In genomic region chr11:21894492-21894891, GRCh38 we compare ENCODE assay signal across 25 cellular contexts.
"Had no signal": no experiment of that assay in that cellular context is flagged by ENCODE, and none has a peak within 500 bp of the region (broad histone marks: within the 10 kb centered on the region; RNA-seq: fewer than 3 reads in every experiment).

No MANE protein-coding gene starts in this region.

- H3K36me3 ChIP-seq: ovary, right lobe of liver, sigmoid colon, stomach, thoracic aorta, thyroid gland, tibial nerve, upper lobe of left lung, vagina had no signal

- H3K4me1 ChIP-seq: parathyroid adenoma, psoas muscle, right lobe of liver, sigmoid colon, stomach, thyroid gland, upper lobe of left lung, vagina had no signal

- H3K9me3 ChIP-seq: ovary, psoas muscle, right lobe of liver, sigmoid colon, stomach, thoracic aorta, thyroid gland, tibial nerve, upper lobe of left lung, vagina had no signal

- ATAC-seq: natural killer cell treated with Interleukin-12 subunit alpha and Interleukin-12 subunit beta and Interleukin-15 and Interleukin-18, amount 100 ng/mL, for 72 hours; psoas muscle; right cardiac atrium; right lobe of liver; stimulated activated effector memory CD8-positive, alpha-beta T cell treated with anti-CD3 and anti-CD28 coated beads, Interleukin-12 subunit alpha, Interleukin-12 subunit beta, amount 100 ng/mL, for 72 hours; stimulated activated naive B cell treated with anti-CD40 and anti-IgM and Interleukin-4, amounts not matched to agents 10 μg/mL and 1 μg/mL and 100 μg/mL, for 72 hours had no signal

- H3K27ac ChIP-seq: ovary, parathyroid adenoma, psoas muscle, right lobe of liver, sigmoid colon, stomach, thoracic aorta, thyroid gland, tibial nerve, upper lobe of left lung, vagina had no signal

- DNase-seq: nephron progenitor cell; occipital lobe; ovary; posterior cingulate gyrus; psoas muscle; right cardiac atrium; right lobe of liver; sigmoid colon; small intestine; stimulated activated CD4-positive, alpha-beta T cell treated with anti-CD3 and anti-CD28 coated beads, Interleukin-15, amount 100 ng/mL, for 24 hours; stimulated activated CD4-positive, alpha-beta T cell treated with anti-CD3 and anti-CD28 coated beads, Interleukin-2, amount 100 ng/mL, for 24 hours; stimulated activated CD4-positive, alpha-beta T cell treated with anti-CD3 and anti-CD28 coated beads, Interleukin-2, amount 100 ng/mL, for 48 hours; stimulated activated CD4-positive, alpha-beta T cell treated with anti-CD3 and anti-CD28 coated beads, Interleukin-4, amount 100 ng/mL, for 24 hours; stimulated activated naive B cell treated with anti-CD40 and anti-IgM and Interleukin-4, amounts not matched to agents 10 μg/mL and 1 μg/mL and 100 μg/mL, for 72 hours; stimulated activated naive CD4-positive, alpha-beta T cell treated with Interleukin-2 at 50 U/mL for 16 hours; stomach; thyroid gland; trophoblast cell; upper lobe of left lung had no signal

- H3K27me3 ChIP-seq: ovary, right lobe of liver, sigmoid colon, stomach, thyroid gland, tibial nerve, upper lobe of left lung, vagina had no signal

- H3K4me3 ChIP-seq: ovary, psoas muscle, right lobe of liver, sigmoid colon, stomach, thoracic aorta, thyroid gland, tibial nerve, upper lobe of left lung, vagina had no signal
